In genomic region chr2:223872772-223873171, GRCh38 we compare ENCODE assay signal across 4 cellular contexts. TPM values are rescaled to one million over a fixed set of nuclear protein-coding genes. Genes with fewer than 3 reads are reported as not detected.
DNase-seq lines count a peak whose midpoint lies in the region; ATAC-seq, FAIRE-seq and TF ChIP-seq lines count a peak whose summit lies in the region.
"Not testable (repeated sequence)": the region's sequence is repeated elsewhere in the genome, so short reads cannot be mapped to it uniquely, and the experiment has no call there.

No MANE protein-coding gene starts in this region.

- H3K9me3 ChIP-seq in HEK293 (ENCODE audit: control insufficient read depth, insufficient read depth, low read depth, low read length); K562 (replicated peaks; ENCODE audit: control insufficient read depth, insufficient read depth, low read depth, low read length); HepG2 (ENCODE audit: low read length): not testable (repeated sequence)

- not testable (repeated sequence) for H3K27ac ChIP-seq in HEK293 (ENCODE audit: extremely low read depth, low read depth, low read length); K562 (ENCODE audit: extremely low read depth, low read depth, low read length); HepG2 (ENCODE audit: extremely low read length, insufficient read depth, low read length)

- not testable (repeated sequence) for H3K4me3 ChIP-seq in HEK293 (ENCODE audit: low read depth, low read length); K562; HepG2 (replicated peaks in 1 of 3; ENCODE audit: insufficient read depth in 1 of 3, low read depth in 2 of 3, low read length in 3 of 3)

- not testable (repeated sequence) for H3K9me1 ChIP-seq in K562 (ENCODE audit: control insufficient read depth, insufficient read depth, low read length)

- in situ Hi-C loops in K562 (cut with MboI); HepG2 (cut with HindIII; ENCODE audit: extremely low pct_ligation_motif_present, low pct_unique_long_range_greater_than_20kb): not testable (repeated sequence)

- H3K36me3 ChIP-seq in HEK293 (ENCODE audit: control insufficient read depth in 2 of 2, insufficient read depth in 1 of 2, low read length in 2 of 2) (peaks cover 6 to 34% of the 10 kb centered on the region in 2 experiments), HepG2 (replicated peaks in 1 of 2; ENCODE audit: control insufficient read depth in 1 of 2, insufficient read depth in 2 of 2, low read length in 2 of 2) (peaks cover 5 to 15% of the 10 kb centered on the region in 2 experiments)
- H3K36me3 ChIP-seq in K562 (ENCODE audit: control insufficient read depth, insufficient read depth, low read length), result not testable (repeated sequence)

- H3K4me1 ChIP-seq in HEK293 (ENCODE audit: control insufficient read depth, insufficient read depth, low read length); K562 (replicated peaks in 1 of 2; ENCODE audit: control insufficient read depth in 2 of 2, insufficient read depth in 2 of 2, low read length in 2 of 2): not testable (repeated sequence)
- peaks cover 16% of the 10 kb centered on the region for H3K4me1 ChIP-seq in HepG2 (ENCODE audit: insufficient read depth, low read length)

- not testable (repeated sequence) for TF ChIP-seq CTCF in HEK293 (tag by site-specific recombination; IDR thresholded peaks at IDR 0.05); K562 (IDR thresholded peaks at IDR 0.05 in 2 of 3, conservative IDR thresholded peaks at IDR 0.05 in 1 of 3; ENCODE audit: insufficient read depth in 2 of 3, low read depth in 1 of 3, low read length in 3 of 3); HepG2 (CRISPR knock-in tag; IDR thresholded peaks at IDR 0.05)

- POLR2A ChIA-PET in HEK293 (lab: Yijun Ruan, JAX); K562 (lab: Yijun Ruan, JAX): not testable (repeated sequence)
- POLR2A ChIA-PET in HepG2 (lab: Yijun Ruan, JAX), result interaction anchor here (1.1 to 1.6 kb wide), 2 partner anchors 11 to 57 kb away, joined by 3 to 4 read pairs; no protein-coding TSS in a partner anchor

- not testable (repeated sequence) for H3K9ac ChIP-seq in K562 (ENCODE audit: insufficient read depth in 1 of 2, low read depth in 2 of 2, low read length in 2 of 2); HepG2 (ENCODE audit: insufficient read depth, low read depth, low read length)

- BruUV-seq in K562 (replicated peaks; lab: Mats Ljungman, UMichigan); HepG2 (replicated peaks; lab: Mats Ljungman, UMichigan): not testable (repeated sequence)

- not testable (repeated sequence) for FAIRE-seq in K562 (lab: Jason Lieb, UNC); HepG2 (lab: Jason Lieb, UNC)

- not testable (repeated sequence) for TF ChIP-seq RAD21 in K562 (CRISPR knock-in tag; conservative IDR thresholded peaks at IDR 0.05 in 1 of 2, IDR thresholded peaks at IDR 0.05 in 1 of 2); HepG2 (CRISPR knock-in tag; IDR thresholded peaks at IDR 0.05)

- intact Hi-C loops in K562 (cut with micrococcal nuclease); HepG2 (cut with micrococcal nuclease; ENCODE audit: unreplicated experiment): not testable (repeated sequence)

- H4K20me1 ChIP-seq in K562 (replicated peaks; ENCODE audit: control insufficient read depth, insufficient read depth, low read length); HepG2 (ENCODE audit: insufficient read depth, low read length): not testable (repeated sequence)

- H3K27me3 ChIP-seq in K562 (ENCODE audit: control insufficient read depth in 2 of 2, insufficient read depth in 2 of 2, low read length in 2 of 2); HepG2 (ENCODE audit: control insufficient read depth in 1 of 2, insufficient read depth in 2 of 2, low read length in 2 of 2): not testable (repeated sequence)

- CTCF ChIA-PET in HEK293 (lab: Yijun Ruan, JAX), result interaction anchor here (0.5 to 1.0 kb wide), 2 partner anchors 35 to 37 kb away, joined by 4 read pairs; no protein-coding TSS in a partner anchor
- CTCF ChIA-PET in K562 (lab: Yijun Ruan, JAX; ENCODE audit: low intra/inter-chr PET ratio); HepG2 (lab: Yijun Ruan, JAX; ENCODE audit: low intra/inter-chr PET ratio, low total read pairs): not testable (repeated sequence)

- peak; percentile 19 for DNase-seq in activated CD8-positive, alpha-beta memory T cell treated with anti-CD3 and anti-CD28 coated beads for 24 hours
- DNase-seq in K562 (ENCODE audit: extremely low read depth in 1 of 4, low spot score in 3 of 4); HepG2 (ENCODE audit: low spot score): not testable (repeated sequence)

- TF ChIP-seq POLR2A in K562 (conservative IDR thresholded peaks at IDR 0.05); HepG2 (IDR thresholded peaks at IDR 0.05; ENCODE audit: insufficient read depth in 1 of 2, low read depth in 2 of 2, low read length in 2 of 2): not testable (repeated sequence)

- H3K4me2 ChIP-seq in K562 (ENCODE audit: insufficient read depth, low read length); HepG2 (ENCODE audit: low read depth, low read length): not testable (repeated sequence)

- WGBS in K562 (ENCODE audit: insufficient coverage, low coverage, missing lambda C conversion rate), result 62% methylated on average over 1 of the region's 2 CpGs
- WGBS in HepG2 (ENCODE audit: low lambda C conversion rate), result 99% methylated on average over 2 of the region's 2 CpGs

- ATAC-seq in K562, HepG2: not testable (repeated sequence)

- TF ChIP-seq EP300 in K562 (IDR thresholded peaks at IDR 0.05; ENCODE audit: low read length); HepG2 (IDR thresholded peaks at IDR 0.05; ENCODE audit: low read depth in 2 of 2, low read length in 2 of 2); HepG2 (CRISPR knock-in tag; IDR thresholded peaks at IDR 0.05; ENCODE audit: borderline replicate concordance): not testable (repeated sequence)

- H2AFZ ChIP-seq in K562 (ENCODE audit: low read depth, low read length); HepG2 (ENCODE audit: low read length): not testable (repeated sequence)

- H3K79me2 ChIP-seq in K562 (ENCODE audit: control insufficient read depth, insufficient read depth, low read length); HepG2 (ENCODE audit: insufficient read depth, low read length): not testable (repeated sequence)

TF ChIP-seq in HEK293, 187 proteins besides CTCF, POLR2A, EP300 and RAD21:
- TF ChIP-seq ZNF146 (tag by site-specific recombination; IDR thresholded peaks at IDR 0.05), result peak; percentile 95

TF ChIP-seq in K562, 482 proteins besides CTCF, POLR2A, EP300 and RAD21:
- peak; percentile 69 for TF ChIP-seq ZNF146 (CRISPR knock-in tag; IDR thresholded peaks at IDR 0.05; ENCODE audit: unreplicated experiment)

RNA-seq across cellular contexts. Expression of gene AP1S3, which starts 35.4 kb away (rescaled TPM):
- total RNA-seq in K562 (2011; cell fraction: chromatin; rRNA removed; ENCODE audit: low replicate concordance), result 0.93 and 0.95 TPM in 2 replicates
- total RNA-seq in K562 (2011; cell fraction: nucleolus; rRNA removed), result not detected in 2 replicates
- total RNA-seq in K562 (2011; cell fraction: nucleoplasm; rRNA removed), result 0.29 and 0.76 TPM in 2 replicates
- total RNA-seq in K562 (2014; rRNA removed), result 1.5 and 2.3 TPM in 2 replicates
- total RNA-seq in K562 (2014; rRNA removed; fragmentation: Illumina TruSeq; extraction: Trizol), result 2.3 and 2.4 TPM in 2 replicates
- 2.1 and 2.3 TPM in 2 replicates for total RNA-seq in K562 (2015; rRNA removed; fragmentation: Illumina TruSeq; extraction: Trizol)
- total RNA-seq in K562 (2021), result 2.5 TPM in 2 replicates
- polyA plus RNA-seq in K562 (2011; rRNA removed), result 0.50 and 0.51 TPM in 2 replicates
- 0.25 and 0.53 TPM in 2 replicates for polyA plus RNA-seq in K562 (2011; cell fraction: cytosol; rRNA removed)
- 0.17 and 0.20 TPM in 2 replicates for polyA plus RNA-seq in K562 (2011; cell fraction: nucleus; rRNA removed)
- 1.1 and 2.2 TPM in 2 replicates for polyA plus RNA-seq in K562 (2012)
- polyA plus RNA-seq in K562 (2014; fragmentation: Illumina TruSeq; extraction: Trizol), result 1.9 and 2.3 TPM in 2 replicates
- polyA plus RNA-seq in K562 (2014; fragmentation: Nextera tagmentation; extraction: Ambion mirVana), result under 1 TPM; 0.53 to 0.99 TPM
- 2.1 and 3.8 TPM in 2 replicates for polyA plus RNA-seq in K562 (2014; rRNA removed)
- 0.39 and 0.60 TPM in 2 replicates for polyA minus RNA-seq in K562 (2011; rRNA and poly(A)+ RNA removed)
- not detected in 2 replicates for polyA minus RNA-seq in K562 (2011; cell fraction: cytosol; rRNA and poly(A)+ RNA removed)
- polyA minus RNA-seq in K562 (2011; cell fraction: nucleus; rRNA and poly(A)+ RNA removed), result 0.67 TPM in 1 of 2 replicates, not detected in the other
- 16.3 and 26.3 TPM in 2 replicates for total RNA-seq in HepG2 (2016; rRNA removed; fragmentation: Illumina TruSeq; extraction: Trizol)
- 6.3 and 6.8 TPM in 2 replicates for total RNA-seq in HepG2 (2016; cell fraction: cytosol; rRNA removed; fragmentation: Illumina TruSeq; extraction: Trizol; ENCODE audit: low read depth)
- 16.9 and 26.4 TPM in 2 replicates for total RNA-seq in HepG2 (2016; cell fraction: insoluble cytoplasmic fraction; rRNA removed; fragmentation: Illumina TruSeq; extraction: Trizol)
- 10.6 and 12.4 TPM in 2 replicates for total RNA-seq in HepG2 (2016; cell fraction: membrane; rRNA removed; fragmentation: Illumina TruSeq; extraction: Trizol)
- total RNA-seq in HepG2 (2016; cell fraction: nucleus; rRNA removed; fragmentation: Illumina TruSeq; extraction: Trizol), result 10.5 and 13.1 TPM in 2 replicates
- polyA plus RNA-seq in HepG2 (2011; rRNA removed), result 2.9 and 3.0 TPM in 2 replicates
- 2.0 and 2.4 TPM in 2 replicates for polyA plus RNA-seq in HepG2 (2011; cell fraction: cytosol; rRNA removed)
- polyA plus RNA-seq in HepG2 (2011; cell fraction: nucleus; rRNA removed), result 1.2 TPM in 2 replicates
- 2.1 and 3.0 TPM in 2 replicates for polyA plus RNA-seq in HepG2 (2012)
- 1.8 and 2.4 TPM in 2 replicates for polyA plus RNA-seq in HepG2 (2016; cell fraction: cytosol; fragmentation: Illumina TruSeq; extraction: Trizol; ENCODE audit: low read depth)
- polyA plus RNA-seq in HepG2 (2016; cell fraction: insoluble cytoplasmic fraction; fragmentation: Illumina TruSeq; extraction: Trizol; ENCODE audit: low read depth), result 17.8 and 18.6 TPM in 2 replicates
- 4.3 and 5.4 TPM in 2 replicates for polyA plus RNA-seq in HepG2 (2016; cell fraction: membrane; fragmentation: Illumina TruSeq; extraction: Trizol; ENCODE audit: low read depth)
- polyA plus RNA-seq in HepG2 (2016; cell fraction: nucleus; fragmentation: Illumina TruSeq; extraction: Trizol; ENCODE audit: insufficient read depth, low read depth), result 8.0 and 11.0 TPM in 2 replicates
- 3.3 and 6.3 TPM in 2 replicates for polyA minus RNA-seq in HepG2 (2011; rRNA and poly(A)+ RNA removed; ENCODE audit: low replicate concordance)
- 3.7 and 4.2 TPM in 2 replicates for polyA minus RNA-seq in HepG2 (2011; cell fraction: cytosol; rRNA and poly(A)+ RNA removed)
- 3.2 and 8.6 TPM in 2 replicates for polyA minus RNA-seq in HepG2 (2011; cell fraction: nucleus; rRNA and poly(A)+ RNA removed)
